In the genomic region with DNA sequence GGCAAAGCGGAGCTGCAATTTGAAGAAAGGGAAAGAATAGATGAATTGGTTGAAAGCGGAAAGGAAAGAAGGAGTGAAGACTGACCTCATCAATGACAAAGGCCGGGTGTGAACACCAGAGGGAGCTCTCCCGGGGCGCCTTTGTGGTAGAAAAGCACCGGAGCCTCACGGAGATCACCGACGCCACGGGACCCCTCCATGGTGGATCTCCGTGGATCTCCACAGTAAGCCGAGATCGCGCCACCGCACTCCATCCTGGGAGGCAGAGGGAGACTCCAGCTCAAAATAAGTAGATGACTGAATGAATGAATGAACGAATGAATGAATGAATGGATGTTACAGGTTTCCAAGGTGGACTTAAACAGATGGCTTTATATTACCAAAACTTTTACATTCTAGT, we compare ENCODE assay signal across 1 cellular context.
TF ChIP-seq lines count a peak whose summit lies in the region.

No MANE protein-coding gene starts in this region.

TF ChIP-seq in SK-N-SH treated with all-trans-retinoic acid at 6 μM for 48 hours, 23 proteins besides CTCF, POLR2A, EP300 and RAD21 (continued from another document):
- TF ChIP-seq, protein P1, sequence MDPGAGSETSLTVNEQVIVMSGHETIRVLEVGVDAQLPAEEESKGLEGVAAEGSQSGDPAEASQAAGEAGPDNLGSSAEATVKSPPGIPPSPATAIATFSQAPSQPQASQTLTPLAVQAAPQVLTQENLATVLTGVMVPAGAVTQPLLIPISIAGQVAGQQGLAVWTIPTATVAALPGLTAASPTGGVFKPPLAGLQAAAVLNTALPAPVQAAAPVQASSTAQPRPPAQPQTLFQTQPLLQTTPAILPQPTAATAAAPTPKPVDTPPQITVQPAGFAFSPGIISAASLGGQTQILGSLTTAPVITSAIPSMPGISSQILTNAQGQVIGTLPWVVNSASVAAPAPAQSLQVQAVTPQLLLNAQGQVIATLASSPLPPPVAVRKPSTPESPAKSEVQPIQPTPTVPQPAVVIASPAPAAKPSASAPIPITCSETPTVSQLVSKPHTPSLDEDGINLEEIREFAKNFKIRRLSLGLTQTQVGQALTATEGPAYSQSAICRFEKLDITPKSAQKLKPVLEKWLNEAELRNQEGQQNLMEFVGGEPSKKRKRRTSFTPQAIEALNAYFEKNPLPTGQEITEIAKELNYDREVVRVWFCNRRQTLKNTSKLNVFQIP (CRISPR knock-in tag; IDR thresholded peaks at IDR 0.05; ENCODE audit: borderline replicate concordance, low read depth) = no peak
